ENCODE assay signal across 9 cellular contexts in genomic region chr1:9561429-9561828, GRCh38. TPM values are rescaled to one million over a fixed set of nuclear protein-coding genes. Genes with fewer than 3 reads are reported as not detected.
DNase-seq lines count a peak whose midpoint lies in the region; ATAC-seq, FAIRE-seq and TF ChIP-seq lines count a peak whose summit lies in the region.
"Had no signal": no experiment of that assay in that cellular context is flagged by ENCODE, and none has a peak within 500 bp of the region (broad histone marks: within the 10 kb centered on the region; RNA-seq: fewer than 3 reads in every experiment).

No MANE protein-coding gene starts in this region.

- intact Hi-C loops in pancreas (cut with DNase I) = no loop called here

- peaks cover 6 to 13% (median 8%) of the 10 kb centered on the region in 3 donors for H3K4me1 Mint-ChIP-seq in IgD-negative memory B cell

- DNase-seq in RCC 7860 (ENCODE audit: low spot score) (peak; percentile 64), fibroblast of peridontal ligament (ENCODE audit: extremely low read depth) (peak; percentile 97), pancreas (peak in 1 of 6 donors; percentile 48), HK-2 (ENCODE audit: unreplicated experiment) (no peak)

- H3K36me3 ChIP-seq in ACC112 (ENCODE audit: insufficient read depth, low read length) (peaks cover 9% of the 10 kb centered on the region), pancreas (no peaks in the 10 kb centered on the region)

- peak overlapping the region; percentile 79 for H3K27ac ChIP-seq in ACC112 (ENCODE audit: low read depth, low read length)
- H3K27ac ChIP-seq in pancreas = no peak overlapping the region

- H3K27me3 ChIP-seq in ACC112 (ENCODE audit: insufficient read depth, low read length) (no peaks in the 10 kb centered on the region), pancreas (no peaks in the 10 kb centered on the region)

- H2AFZ ChIP-seq in ACC112 (ENCODE audit: low read length, unreplicated experiment) = no peak overlapping the region

- no peaks in the 10 kb centered on the region for H3K27me3 Mint-ChIP-seq in IgD-negative memory B cell

- ATAC-seq in pancreas = peak; percentile 79 to 94 (median 87)
- ATAC-seq in GM21360 (IDR thresholded peaks at IDR 0.05; ENCODE audit: unreplicated experiment) = no peak
- ATAC-seq in HG03097 (IDR thresholded peaks at IDR 0.05; ENCODE audit: low FRiP score, unreplicated experiment) = no peak

- no peak overlapping the region for H3K4me3 Mint-ChIP-seq in IgD-negative memory B cell

- H3K4me1 ChIP-seq in ACC112 (ENCODE audit: control insufficient read depth, insufficient read depth, low read length, unreplicated experiment) (peaks cover 11% of the 10 kb centered on the region), pancreas (peaks cover 0 to 7% (median 0%) of the 10 kb centered on the region in 3 donors)

- peak overlapping the region in 2 of 3 donors; percentile 19 to 74 for H3K27ac Mint-ChIP-seq in IgD-negative memory B cell

- H3K36me3 Mint-ChIP-seq in IgD-negative memory B cell = peaks cover 8% of the 10 kb centered on the region

- TF ChIP-seq CTCF in pancreas (IDR thresholded peaks at IDR 0.05) = no peak

- no peaks in the 10 kb centered on the region for H3K9me3 Mint-ChIP-seq in IgD-negative memory B cell

- peak; percentile 11 for FAIRE-seq in RCC 7860 (lab: Jason Lieb, UNC)
- peak; percentile 93 for FAIRE-seq in pancreas (lab: Jason Lieb, UNC)
- FAIRE-seq: G401.6 had no signal

- no peak overlapping the region for H3K4me3 ChIP-seq in ACC112 (ENCODE audit: low read depth, low read length)
- no peak overlapping the region for H3K4me3 ChIP-seq in pancreas

- no peaks in the 10 kb centered on the region for H3K79me2 ChIP-seq in ACC112 (ENCODE audit: control insufficient read depth, insufficient read depth, low read length, unreplicated experiment)

- WGBS in pancreas, 2 donors = 21 to 27% methylated on average over 3 of the region's 3 CpGs

- H3K9me3 ChIP-seq in pancreas = no peaks in the 10 kb centered on the region

RNA-seq across cellular contexts. Expression of gene SLC25A33, which starts 22.2 kb away (rescaled TPM):
- polyA plus RNA-seq in IgD-negative memory B cell (7.5 TPM), pancreas (1 to 10 TPM; 1.5 to 2.9 TPM)
- 1 to 10 TPM; 1.1 to 2.0 (median 1.6) TPM for total RNA-seq in pancreas

RNA-seq across cellular contexts. Expression of gene TMEM201, which starts 27.3 kb away (rescaled TPM):
- 4.2 TPM for polyA plus RNA-seq in IgD-negative memory B cell
- total RNA-seq in pancreas = 1 to 10 TPM; 2.9 to 7.0 (median 5.6) TPM
- 1 to 10 TPM; 6.7 to 7.2 TPM for polyA plus RNA-seq in pancreas

Comparison
In these comparisons a context has a peak if more than half of its experiments do, and no peak if none do; other contexts are left out.
1. ATAC-seq: peak in pancreas (4 of 4); none in GM21360 (single experiment) and HG03097 (single experiment).